ENCODE assay signal across 14 cellular contexts in the genomic region with DNA sequence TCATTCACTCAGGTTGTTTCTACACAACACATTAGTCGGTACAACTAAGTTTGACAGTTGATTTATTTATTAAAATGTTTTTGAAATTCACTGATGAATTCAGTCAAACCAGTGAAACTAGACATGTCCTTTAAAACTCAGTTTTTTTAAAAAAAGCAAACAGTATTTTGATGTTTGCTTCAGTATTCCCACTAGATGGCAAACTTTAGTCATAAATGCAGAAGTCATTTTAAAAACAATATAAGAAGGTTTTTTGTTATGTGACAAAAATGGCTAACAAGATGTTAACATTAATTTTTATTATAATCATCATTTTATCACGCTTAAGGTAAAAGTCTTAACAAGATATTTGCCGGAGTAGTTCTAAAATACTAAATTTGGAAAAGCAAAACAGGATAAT.
DNase-seq lines count a peak whose midpoint lies in the region; ATAC-seq and TF ChIP-seq lines count a peak whose summit lies in the region.
"Had no signal": no experiment of that assay in that cellular context is flagged by ENCODE, and none has a peak within 500 bp of the region (broad histone marks: within the 10 kb centered on the region; RNA-seq: fewer than 3 reads in every experiment).

No MANE protein-coding gene starts in this region.

- no peaks in the 10 kb centered on the region for H3K79me2 ChIP-seq in DOHH2 (ENCODE audit: control insufficient read depth, low read length)
- H3K79me2 ChIP-seq in MM.1S (ENCODE audit: low read length): no peaks in the 10 kb centered on the region

- H3K9ac ChIP-seq in MM.1S (ENCODE audit: low read length): no peak overlapping the region

- peaks cover 9% of the 10 kb centered on the region for H3K4me1 Mint-ChIP-seq in mesothelial cell of epicardium
- no peaks in the 10 kb centered on the region for H3K4me1 Mint-ChIP-seq in stimulated activated naive CD8-positive, alpha-beta T cell treated with anti-CD3 and anti-CD28 coated beads, Interleukin-15, amount 100 ng/mL, for 72 hours
- H3K4me1 Mint-ChIP-seq in activated T-helper 17 cell treated with anti-CD3 and anti-CD28 coated beads, Interleukin-2, amount 50 U/mL, for 72 hours: no peaks in the 10 kb centered on the region
- H3K4me1 Mint-ChIP-seq in activated CD4-positive, alpha-beta memory T cell treated with anti-CD3 and anti-CD28 coated beads, Interleukin-2, amount 10 ng/mL, durations not matched to agents 7 days and 5 days: no peaks in the 10 kb centered on the region
- H3K4me1 Mint-ChIP-seq: naive thymus-derived CD4-positive, alpha-beta T cell had no signal

- DNase-seq in MM.1S (peak; percentile 36), astrocyte of the hippocampus (ENCODE audit: low read depth, low spot score) (peak; percentile 1), mesothelial cell of epicardium (ENCODE audit: low spot score in 2 of 2, unreplicated experiment in 2 of 2) (no peak)
- DNase-seq in stimulated activated naive CD8-positive, alpha-beta T cell treated with anti-CD3 and anti-CD28 coated beads, Interleukin-15, amount 100 ng/mL, for 72 hours: no peak
- no peak for DNase-seq in activated CD4-positive, alpha-beta memory T cell treated with anti-CD3 and anti-CD28 coated beads, Interleukin-2, amount 10 ng/mL, durations not matched to agents 7 days and 5 days
- DNase-seq: activated T-cell treated with anti-CD3 and anti-CD28 coated beads, Interleukin-2, amount 50 U/mL, for 72 hours; naive thymus-derived CD4-positive, alpha-beta T cell; stimulated activated CD4-positive, alpha-beta T cell treated with anti-CD3 and anti-CD28 coated beads, Interleukin-4, amount 100 ng/mL, for 4 hours; testis had no signal

- TF ChIP-seq CTCF in DOHH2 (IDR thresholded peaks at IDR 0.05; ENCODE audit: low read depth, low read length, poor library complexity, severe bottlenecking): peak; percentile 11
- peak; percentile 52 for TF ChIP-seq CTCF in MM.1S (IDR thresholded peaks at IDR 0.05; ENCODE audit: low read length)
- TF ChIP-seq CTCF in mesothelial cell of epicardium (IDR thresholded peaks at IDR 0.05; ENCODE audit: unreplicated experiment): peak; percentile 62

- CTCF ChIA-PET in activated CD4-positive, alpha-beta memory T cell treated with anti-CD3 and anti-CD28 coated beads, Interleukin-2, amount 10 ng/mL, durations not matched to agents 7 days and 5 days (lab: Charles Lee): no interaction called here

- no peak overlapping the region for H3K27ac ChIP-seq in DOHH2 (ENCODE audit: low read depth, low read length)
- H3K27ac ChIP-seq in MM.1S (ENCODE audit: low read length): no peak overlapping the region
- H3K27ac ChIP-seq: HL-60, testis had no signal

- ATAC-seq in HG02623 (IDR thresholded peaks at IDR 0.05; ENCODE audit: unreplicated experiment): no peak
- ATAC-seq in stimulated activated naive CD8-positive, alpha-beta T cell treated with anti-CD3 and anti-CD28 coated beads, Interleukin-15, amount 100 ng/mL, for 72 hours: no peak
- ATAC-seq in activated T-helper 17 cell treated with anti-CD3 and anti-CD28 coated beads, Interleukin-2, amount 50 U/mL, for 72 hours (replicated peaks): no peak
- ATAC-seq: activated T-cell treated with anti-CD3 and anti-CD28 coated beads, Interleukin-2, amount 50 U/mL, for 72 hours; HCT116; naive thymus-derived CD4-positive, alpha-beta T cell had no signal

- no peaks in the 10 kb centered on the region for H3K36me3 Mint-ChIP-seq in mesothelial cell of epicardium
- H3K36me3 Mint-ChIP-seq in activated T-helper 17 cell treated with anti-CD3 and anti-CD28 coated beads, Interleukin-2, amount 50 U/mL, for 72 hours (ENCODE audit: low read depth): no peaks in the 10 kb centered on the region
- no peaks in the 10 kb centered on the region for H3K36me3 Mint-ChIP-seq in activated CD4-positive, alpha-beta memory T cell treated with anti-CD3 and anti-CD28 coated beads, Interleukin-2, amount 10 ng/mL, durations not matched to agents 7 days and 5 days (ENCODE audit: low read depth)
- H3K36me3 Mint-ChIP-seq: naive thymus-derived CD4-positive, alpha-beta T cell had no signal

- no peak overlapping the region for H3K27ac Mint-ChIP-seq in mesothelial cell of epicardium
- no peak overlapping the region for H3K27ac Mint-ChIP-seq in stimulated activated naive CD8-positive, alpha-beta T cell treated with anti-CD3 and anti-CD28 coated beads, Interleukin-15, amount 100 ng/mL, for 72 hours
- H3K27ac Mint-ChIP-seq in activated T-helper 17 cell treated with anti-CD3 and anti-CD28 coated beads, Interleukin-2, amount 50 U/mL, for 72 hours: no peak overlapping the region
- H3K27ac Mint-ChIP-seq in activated CD4-positive, alpha-beta memory T cell treated with anti-CD3 and anti-CD28 coated beads, Interleukin-2, amount 10 ng/mL, durations not matched to agents 7 days and 5 days: no peak overlapping the region
- H3K27ac Mint-ChIP-seq: activated T-cell treated with anti-CD3 and anti-CD28 coated beads, Interleukin-2, amount 50 U/mL, for 72 hours; naive thymus-derived CD4-positive, alpha-beta T cell had no signal

- no peaks in the 10 kb centered on the region for H3K27me3 Mint-ChIP-seq in mesothelial cell of epicardium (ENCODE audit: low read depth)
- H3K27me3 Mint-ChIP-seq in stimulated activated naive CD8-positive, alpha-beta T cell treated with anti-CD3 and anti-CD28 coated beads, Interleukin-15, amount 100 ng/mL, for 72 hours: no peaks in the 10 kb centered on the region
- H3K27me3 Mint-ChIP-seq in activated T-helper 17 cell treated with anti-CD3 and anti-CD28 coated beads, Interleukin-2, amount 50 U/mL, for 72 hours: no peaks in the 10 kb centered on the region
- H3K27me3 Mint-ChIP-seq in activated CD4-positive, alpha-beta memory T cell treated with anti-CD3 and anti-CD28 coated beads, Interleukin-2, amount 10 ng/mL, durations not matched to agents 7 days and 5 days: no peaks in the 10 kb centered on the region
- H3K27me3 Mint-ChIP-seq: naive thymus-derived CD4-positive, alpha-beta T cell had no signal

- no peak overlapping the region for H3K4me3 Mint-ChIP-seq in mesothelial cell of epicardium
- no peak overlapping the region for H3K4me3 Mint-ChIP-seq in stimulated activated naive CD8-positive, alpha-beta T cell treated with anti-CD3 and anti-CD28 coated beads, Interleukin-15, amount 100 ng/mL, for 72 hours
- H3K4me3 Mint-ChIP-seq in activated T-helper 17 cell treated with anti-CD3 and anti-CD28 coated beads, Interleukin-2, amount 50 U/mL, for 72 hours: no peak overlapping the region
- no peak overlapping the region for H3K4me3 Mint-ChIP-seq in activated CD4-positive, alpha-beta memory T cell treated with anti-CD3 and anti-CD28 coated beads, Interleukin-2, amount 10 ng/mL, durations not matched to agents 7 days and 5 days
- H3K4me3 Mint-ChIP-seq: activated T-cell treated with anti-CD3 and anti-CD28 coated beads, Interleukin-2, amount 50 U/mL, for 72 hours; naive thymus-derived CD4-positive, alpha-beta T cell had no signal

- H3K9me3 ChIP-seq in DOHH2 (ENCODE audit: control insufficient read depth, insufficient read depth, low read length) (no peaks in the 10 kb centered on the region), MM.1S (replicated peaks; ENCODE audit: insufficient read depth, low read length) (no peaks in the 10 kb centered on the region)
- H3K9me3 ChIP-seq: testis had no signal

- no peaks in the 10 kb centered on the region for H3K27me3 ChIP-seq in DOHH2 (ENCODE audit: control insufficient read depth, low read length)
- H3K27me3 ChIP-seq in MM.1S (replicated peaks; ENCODE audit: insufficient read depth, low read length): no peaks in the 10 kb centered on the region
- H3K27me3 ChIP-seq: testis had no signal

- H4K20me1 ChIP-seq in DOHH2 (ENCODE audit: control insufficient read depth, insufficient read depth, low read depth, low read length): no peaks in the 10 kb centered on the region
- no peaks in the 10 kb centered on the region for H4K20me1 ChIP-seq in MM.1S (ENCODE audit: insufficient read depth, low read length)

- H3K9me2 ChIP-seq in DOHH2 (replicated peaks; ENCODE audit: control insufficient read depth, low read length) (no peaks in the 10 kb centered on the region), MM.1S (replicated peaks; ENCODE audit: insufficient read depth, low read length) (no peaks in the 10 kb centered on the region)

- H3K4me2 ChIP-seq in DOHH2 (ENCODE audit: low read length): no peak overlapping the region
- no peak overlapping the region for H3K4me2 ChIP-seq in MM.1S (ENCODE audit: low read depth, low read length)

- H3K4me1 ChIP-seq in DOHH2 (ENCODE audit: control insufficient read depth, low read length) (no peaks in the 10 kb centered on the region), MM.1S (ENCODE audit: low read length) (no peaks in the 10 kb centered on the region)
- H3K4me1 ChIP-seq: testis had no signal

- no peak overlapping the region for H3K4me3 ChIP-seq in DOHH2 (ENCODE audit: low read length)
- H3K4me3 ChIP-seq in MM.1S (ENCODE audit: low read length): no peak overlapping the region
- H3K4me3 ChIP-seq: testis had no signal

- POLR2A ChIA-PET in activated CD4-positive, alpha-beta memory T cell treated with anti-CD3 and anti-CD28 coated beads, Interleukin-2, amount 10 ng/mL, durations not matched to agents 7 days and 5 days (lab: Charles Lee): no interaction called here

- no peak overlapping the region for H2AFZ ChIP-seq in MM.1S (ENCODE audit: low read length)

- H3F3A ChIP-seq in DOHH2 (ENCODE audit: control insufficient read depth, insufficient read depth) (no peaks in the 10 kb centered on the region), MM.1S (ENCODE audit: insufficient read depth, low read length) (no peaks in the 10 kb centered on the region)

- H3K36me3 ChIP-seq in DOHH2 (ENCODE audit: control insufficient read depth, low read length) (no peaks in the 10 kb centered on the region), MM.1S (replicated peaks; ENCODE audit: insufficient read depth, low read length) (no peaks in the 10 kb centered on the region)

- H3K9me3 Mint-ChIP-seq in mesothelial cell of epicardium: no peaks in the 10 kb centered on the region
- H3K9me3 Mint-ChIP-seq in stimulated activated naive CD8-positive, alpha-beta T cell treated with anti-CD3 and anti-CD28 coated beads, Interleukin-15, amount 100 ng/mL, for 72 hours: no peaks in the 10 kb centered on the region
- H3K9me3 Mint-ChIP-seq in activated T-helper 17 cell treated with anti-CD3 and anti-CD28 coated beads, Interleukin-2, amount 50 U/mL, for 72 hours: no peaks in the 10 kb centered on the region
- no peaks in the 10 kb centered on the region for H3K9me3 Mint-ChIP-seq in activated CD4-positive, alpha-beta memory T cell treated with anti-CD3 and anti-CD28 coated beads, Interleukin-2, amount 10 ng/mL, durations not matched to agents 7 days and 5 days
- H3K9me3 Mint-ChIP-seq: activated T-cell treated with anti-CD3 and anti-CD28 coated beads, Interleukin-2, amount 50 U/mL, for 72 hours; naive thymus-derived CD4-positive, alpha-beta T cell had no signal

Comparison
In these comparisons a context has a peak if more than half of its experiments do, and no peak if none do; other contexts are left out.
1. CTCF ChIP-seq: peak in every context shown above with its lines; median percentile 62 in mesothelial cell of epicardium; 52 in MM.1S; 11 in DOHH2.
2. DNase-seq: peak in MM.1S (single experiment) and astrocyte of the hippocampus (single experiment); none in mesothelial cell of epicardium (0 of 2), stimulated activated naive CD8-positive, alpha-beta T cell treated with anti-CD3 and anti-CD28 coated beads, Interleukin-15, amount 100 ng/mL, for 72 hours (0 of 2) and activated CD4-positive, alpha-beta memory T cell treated with anti-CD3 and anti-CD28 coated beads, Interleukin-2, amount 10 ng/mL, durations not matched to agents 7 days and 5 days (single experiment).